In genomic region chr3:42052132-42052866, GRCh38 we compare ENCODE assay signal across 8 cellular contexts. TPM values are rescaled to one million over a fixed set of nuclear protein-coding genes. Genes with fewer than 3 reads are reported as not detected.
DNase-seq lines count a peak whose midpoint lies in the region; ATAC-seq and TF ChIP-seq lines count a peak whose summit lies in the region.

No MANE protein-coding gene starts in this region.

- no peak overlapping the region for H3K4me3 ChIP-seq in endodermal cell (ENCODE audit: low read length)

- no peaks in the 10 kb centered on the region for H3K27me3 Mint-ChIP-seq in endodermal cell (ENCODE audit: insufficient read depth)
- peaks cover 2% of the 10 kb centered on the region for H3K27me3 Mint-ChIP-seq in nephron progenitor cell (ENCODE audit: low read depth, poor library complexity)

- peaks cover 21% of the 10 kb centered on the region for H3K4me1 ChIP-seq in endodermal cell (ENCODE audit: control insufficient read depth, insufficient read depth, low read length)

- H3K27ac Mint-ChIP-seq in endodermal cell (peak overlapping the region; percentile 4), nephron progenitor cell (peak overlapping the region; percentile 93)

- TF ChIP-seq CTCF in endodermal cell (conservative IDR thresholded peaks at IDR 0.05) (no peak), nephron progenitor cell (IDR thresholded peaks at IDR 0.05) (no peak)

- ATAC-seq in HG03066 (IDR thresholded peaks at IDR 0.05; ENCODE audit: low read depth, unreplicated experiment) (peak; percentile 75), HG03460 (IDR thresholded peaks at IDR 0.05; ENCODE audit: unreplicated experiment) (no peak), HG02973 (IDR thresholded peaks at IDR 0.05; ENCODE audit: unreplicated experiment) (no peak)

- no peak overlapping the region for H3K9ac ChIP-seq in endodermal cell (ENCODE audit: extremely low read depth, low read length, poor library complexity, severe bottlenecking)

- 84 to 92% methylated on average over 4 to 5 of the region's 5 CpGs for WGBS in endodermal cell (ENCODE audit: insufficient coverage in 1 of 2, insufficient read length in 1 of 2), 2 experiments

- no peaks in the 10 kb centered on the region for H3K27me3 ChIP-seq in endodermal cell (ENCODE audit: control insufficient read depth, insufficient read depth, low read length, poor library complexity, severe bottlenecking)

- H3K9me3 ChIP-seq in endodermal cell (ENCODE audit: control insufficient read depth, low read length), result no peaks in the 10 kb centered on the region

- H3K36me3 Mint-ChIP-seq in endodermal cell (ENCODE audit: low read depth), result no peaks in the 10 kb centered on the region
- H3K36me3 Mint-ChIP-seq in nephron progenitor cell (ENCODE audit: low read depth), result peaks cover 13% of the 10 kb centered on the region

- H3K4me3 Mint-ChIP-seq in endodermal cell (no peak overlapping the region), nephron progenitor cell (no peak overlapping the region)

- peaks cover 42% of the 10 kb centered on the region for H3K4me1 Mint-ChIP-seq in endodermal cell
- H3K4me1 Mint-ChIP-seq in nephron progenitor cell, result peaks cover 73% of the 10 kb centered on the region

- peak; percentile 66 for DNase-seq in GM03348 (ENCODE audit: low spot score)
- DNase-seq in endodermal cell, result no peak
- no peak for DNase-seq in nephron progenitor cell
- no peak for DNase-seq in GF-D8 (lab: John Stamatoyannopoulos, UW)
- no peak for DNase-seq in ecto neural progenitor cell (ENCODE audit: low spot score)

- H3K9me3 Mint-ChIP-seq in endodermal cell, result no peaks in the 10 kb centered on the region
- H3K9me3 Mint-ChIP-seq in nephron progenitor cell, result no peaks in the 10 kb centered on the region

- H3K36me3 ChIP-seq in endodermal cell (ENCODE audit: control insufficient read depth, insufficient read depth, low read length), result no peaks in the 10 kb centered on the region

- peak overlapping the region; percentile 99 for H3K27ac ChIP-seq in endodermal cell (ENCODE audit: low read depth, low read length)

RNA-seq across cellular contexts. Expression of gene TRAK1, which starts 38.9 kb away (rescaled TPM):
- total RNA-seq in endodermal cell, result 10 to 100 TPM; 29.8 to 31.0 TPM
- 44.2 TPM for polyA plus RNA-seq in endodermal cell (2013, experiment 1 of 2)
- polyA plus RNA-seq in endodermal cell (2013, experiment 2 of 2), result 40.5 TPM
